ENCODE assay signal across 27 cellular contexts in genomic region chr20:50759678-50760077, GRCh38. TPM values are rescaled to one million over a fixed set of nuclear protein-coding genes. Genes with fewer than 3 reads are reported as not detected.
DNase-seq lines count a peak whose midpoint lies in the region; TF ChIP-seq lines count a peak whose summit lies in the region.
"Had no signal": no experiment of that assay in that cellular context is flagged by ENCODE, and none has a peak within 500 bp of the region (broad histone marks: within the 10 kb centered on the region; RNA-seq: fewer than 3 reads in every experiment).

No MANE protein-coding gene starts in this region.

- no peaks in the 10 kb centered on the region for H3K36me3 Mint-ChIP-seq in activated CD4-positive, alpha-beta T cell treated with anti-CD3 and anti-CD28 coated beads, Interleukin-2, amount 10 ng/mL, durations not matched to agents 24 days and 14 days (ENCODE audit: low read depth)
- no peaks in the 10 kb centered on the region for H3K36me3 Mint-ChIP-seq in activated CD4-positive, alpha-beta T cell treated with anti-CD3 and anti-CD28 coated beads, Interleukin-2, amount 10 ng/mL, durations not matched to agents 7 days and 5 days (ENCODE audit: low read depth)
- no peaks in the 10 kb centered on the region for H3K36me3 Mint-ChIP-seq in progenitor cell of endocrine pancreas (ENCODE audit: insufficient read depth)
- H3K36me3 Mint-ChIP-seq: activated naive CD4-positive, alpha-beta T cell treated with anti-CD3 and anti-CD28 coated beads, Interleukin-2, amount 50 U/mL, for 72 hours; CD4-positive, CD25-positive, alpha-beta regulatory T cell had no signal

- H3K4me1 Mint-ChIP-seq in activated CD4-positive, alpha-beta T cell treated with anti-CD3 and anti-CD28 coated beads, Interleukin-2, amount 10 ng/mL, durations not matched to agents 24 days and 14 days: no peaks in the 10 kb centered on the region
- H3K4me1 Mint-ChIP-seq in activated CD4-positive, alpha-beta T cell treated with anti-CD3 and anti-CD28 coated beads, Interleukin-2, amount 10 ng/mL, durations not matched to agents 7 days and 5 days: no peaks in the 10 kb centered on the region
- H3K4me1 Mint-ChIP-seq in progenitor cell of endocrine pancreas (ENCODE audit: low read depth): peaks cover 25% of the 10 kb centered on the region
- H3K4me1 Mint-ChIP-seq: CD4-positive, CD25-positive, alpha-beta regulatory T cell; stimulated activated naive CD8-positive, alpha-beta T cell treated with anti-CD3 and anti-CD28 coated beads, Interleukin-15, amount 100 ng/mL, for 72 hours; T-helper 17 cell had no signal

- WGBS in smooth muscle cell (ENCODE audit: low lambda C conversion rate): 96% methylated on average over 5 of the region's 5 CpGs

- H3F3A ChIP-seq in smooth muscle cell (ENCODE audit: low read depth): no peaks in the 10 kb centered on the region

- POLR2A ChIA-PET in activated CD4-positive, alpha-beta T cell treated with anti-CD3 and anti-CD28 coated beads, Interleukin-2, amount 10 ng/mL, durations not matched to agents 7 days and 5 days (lab: Charles Lee): no interaction called here

- H3K4me3 Mint-ChIP-seq in activated CD4-positive, alpha-beta T cell treated with anti-CD3 and anti-CD28 coated beads, Interleukin-2, amount 10 ng/mL, durations not matched to agents 24 days and 14 days: no peak overlapping the region
- no peak overlapping the region for H3K4me3 Mint-ChIP-seq in activated CD4-positive, alpha-beta T cell treated with anti-CD3 and anti-CD28 coated beads, Interleukin-2, amount 10 ng/mL, durations not matched to agents 7 days and 5 days
- H3K4me3 Mint-ChIP-seq in progenitor cell of endocrine pancreas (ENCODE audit: low read depth): no peak overlapping the region
- H3K4me3 Mint-ChIP-seq: activated CD8-positive, alpha-beta T cell treated with anti-CD3 and anti-CD28 coated beads for 36 hours; CD4-positive, CD25-positive, alpha-beta regulatory T cell; nephron progenitor cell; stimulated activated naive CD8-positive, alpha-beta T cell treated with anti-CD3 and anti-CD28 coated beads, Interleukin-15, amount 100 ng/mL, for 72 hours; T-helper 17 cell had no signal

- no peak overlapping the region for H3K27ac ChIP-seq in smooth muscle cell (ENCODE audit: low read depth)
- H3K27ac ChIP-seq: dorsolateral prefrontal cortex, gastroesophageal sphincter, spleen had no signal

- H3K27ac Mint-ChIP-seq in activated CD4-positive, alpha-beta T cell treated with anti-CD3 and anti-CD28 coated beads, Interleukin-2, amount 10 ng/mL, durations not matched to agents 24 days and 14 days: peak overlapping the region; percentile 31
- no peak overlapping the region for H3K27ac Mint-ChIP-seq in activated CD4-positive, alpha-beta T cell treated with anti-CD3 and anti-CD28 coated beads, Interleukin-2, amount 10 ng/mL, durations not matched to agents 7 days and 5 days
- peak overlapping the region; percentile 41 for H3K27ac Mint-ChIP-seq in progenitor cell of endocrine pancreas
- H3K27ac Mint-ChIP-seq: activated CD8-positive, alpha-beta T cell treated with anti-CD3 and anti-CD28 coated beads for 36 hours; nephron progenitor cell; stimulated activated naive CD8-positive, alpha-beta T cell treated with anti-CD3 and anti-CD28 coated beads, Interleukin-15, amount 100 ng/mL, for 72 hours; T-helper 17 cell had no signal

- H3K4me2 ChIP-seq in smooth muscle cell: no peak overlapping the region

- CTCF ChIA-PET in activated CD4-positive, alpha-beta T cell treated with anti-CD3 and anti-CD28 coated beads, Interleukin-2, amount 10 ng/mL, durations not matched to agents 7 days and 5 days (lab: Charles Lee): interaction anchor here (1.7 kb wide), 1 partner anchor 10 kb away, joined by 6 read pairs; no protein-coding TSS in a partner anchor

- H3K4me3 ChIP-seq in smooth muscle cell: no peak overlapping the region
- H3K4me3 ChIP-seq: dorsolateral prefrontal cortex, gastroesophageal sphincter, pancreas, spleen had no signal

- no peaks in the 10 kb centered on the region for H4K20me1 ChIP-seq in smooth muscle cell (ENCODE audit: low read depth)

- H2AFZ ChIP-seq in smooth muscle cell (ENCODE audit: low read depth): no peak overlapping the region

- no peak overlapping the region for H3K9ac ChIP-seq in smooth muscle cell (ENCODE audit: low read depth)

- no peaks in the 10 kb centered on the region for H3K36me3 ChIP-seq in smooth muscle cell (ENCODE audit: low read depth)
- H3K36me3 ChIP-seq: gastroesophageal sphincter, pancreas, spleen had no signal

- no peaks in the 10 kb centered on the region for H3K79me2 ChIP-seq in smooth muscle cell (ENCODE audit: low read depth)

- H3K9me3 ChIP-seq in smooth muscle cell (replicated peaks; ENCODE audit: low read depth): no peaks in the 10 kb centered on the region
- H3K9me3 ChIP-seq: gastroesophageal sphincter, pancreas, spleen had no signal

- H3K9me3 Mint-ChIP-seq in activated CD4-positive, alpha-beta T cell treated with anti-CD3 and anti-CD28 coated beads, Interleukin-2, amount 10 ng/mL, durations not matched to agents 24 days and 14 days: no peaks in the 10 kb centered on the region
- no peaks in the 10 kb centered on the region for H3K9me3 Mint-ChIP-seq in activated CD4-positive, alpha-beta T cell treated with anti-CD3 and anti-CD28 coated beads, Interleukin-2, amount 10 ng/mL, durations not matched to agents 7 days and 5 days
- H3K9me3 Mint-ChIP-seq in progenitor cell of endocrine pancreas (ENCODE audit: low read depth): no peaks in the 10 kb centered on the region
- H3K9me3 Mint-ChIP-seq: activated CD8-positive, alpha-beta T cell treated with anti-CD3 and anti-CD28 coated beads for 36 hours; activated naive CD4-positive, alpha-beta T cell treated with anti-CD3 and anti-CD28 coated beads, Interleukin-2, amount 50 U/mL, for 72 hours; CD4-positive, CD25-positive, alpha-beta regulatory T cell; nephron progenitor cell; stimulated activated naive CD8-positive, alpha-beta T cell treated with anti-CD3 and anti-CD28 coated beads, Interleukin-15, amount 100 ng/mL, for 72 hours had no signal

- no peak for TF ChIP-seq CTCF in progenitor cell of endocrine pancreas (IDR thresholded peaks at IDR 0.05; ENCODE audit: unreplicated experiment)
- no peak for TF ChIP-seq CTCF in smooth muscle cell (IDR thresholded peaks at IDR 0.05; ENCODE audit: borderline replicate concordance, insufficient read depth, poor library complexity, severe bottlenecking)

- H3K4me1 ChIP-seq in smooth muscle cell (ENCODE audit: low read depth): peaks cover 8% of the 10 kb centered on the region
- H3K4me1 ChIP-seq: spleen had no signal

- H3K27me3 Mint-ChIP-seq in activated CD4-positive, alpha-beta T cell treated with anti-CD3 and anti-CD28 coated beads, Interleukin-2, amount 10 ng/mL, durations not matched to agents 24 days and 14 days: peaks cover 3% of the 10 kb centered on the region
- peaks cover 2% of the 10 kb centered on the region for H3K27me3 Mint-ChIP-seq in activated CD4-positive, alpha-beta T cell treated with anti-CD3 and anti-CD28 coated beads, Interleukin-2, amount 10 ng/mL, durations not matched to agents 7 days and 5 days
- no peaks in the 10 kb centered on the region for H3K27me3 Mint-ChIP-seq in progenitor cell of endocrine pancreas
- H3K27me3 Mint-ChIP-seq: activated CD8-positive, alpha-beta T cell treated with anti-CD3 and anti-CD28 coated beads for 36 hours; stimulated activated naive CD8-positive, alpha-beta T cell treated with anti-CD3 and anti-CD28 coated beads, Interleukin-15, amount 100 ng/mL, for 72 hours; T-helper 17 cell had no signal

- no peaks in the 10 kb centered on the region for H3K27me3 ChIP-seq in smooth muscle cell (ENCODE audit: low read depth)
- H3K27me3 ChIP-seq: dorsolateral prefrontal cortex, gastroesophageal sphincter, pancreas had no signal

- intact Hi-C loops in activated CD4-positive, alpha-beta T cell treated with anti-CD3 and anti-CD28 coated beads, Interleukin-2, amount 10 ng/mL, durations not matched to agents 24 days and 14 days (cut with micrococcal nuclease): no loop called here

- DNase-seq in activated CD4-positive, alpha-beta T cell treated with anti-CD3 and anti-CD28 coated beads, Interleukin-2, amount 10 ng/mL, durations not matched to agents 24 days and 14 days: no peak
- no peak for DNase-seq in activated CD4-positive, alpha-beta T cell treated with anti-CD3 and anti-CD28 coated beads, Interleukin-2, amount 10 ng/mL, durations not matched to agents 7 days and 5 days
- DNase-seq in NOMO-1 treated with DMSO at 0.1 percent for 48 hours (lab: John Stamatoyannopoulos, UW; ENCODE audit: unreplicated experiment) (peak; percentile 49), ecto neural progenitor cell (ENCODE audit: low spot score) (peak; percentile 23), progenitor cell of endocrine pancreas (ENCODE audit: low spot score, unreplicated experiment) (no peak), middle frontal gyrus (ENCODE audit: extremely low spot score, low spot score) (no peak), smooth muscle cell (lab: John Stamatoyannopoulos, UW; ENCODE audit: unreplicated experiment) (no peak), UCSD-AML1 (lab: John Stamatoyannopoulos, UW; ENCODE audit: unreplicated experiment) (no peak)
- DNase-seq: activated CD4-positive, alpha-beta T cell treated with anti-CD3 and anti-CD28 coated beads for 1 hour; activated CD8-positive, alpha-beta T cell treated with anti-CD3 and anti-CD28 coated beads for 36 hours; AML-193; CD4-positive, CD25-positive, alpha-beta regulatory T cell; dorsolateral prefrontal cortex; left cardiac atrium; NCI-H1092 treated with DMSO at 0.1 percent for 48 hours; NCI-H1694 treated with DMSO at 0.1 percent for 48 hours; NCI-H2171 treated with DMSO at 0.1 percent for 48 hours; NCI-H510A treated with DMSO at 0.1 percent for 48 hours; nephron progenitor cell; pancreas; right cardiac atrium; spleen; stimulated activated naive CD8-positive, alpha-beta T cell treated with anti-CD3 and anti-CD28 coated beads, Interleukin-15, amount 100 ng/mL, for 72 hours; T-helper 17 cell had no signal

RNA-seq across cellular contexts. Expression of gene PARD6B, which starts 28.3 kb away (rescaled TPM):
- 6.0 and 7.0 TPM in 2 replicates for total RNA-seq in activated CD4-positive, alpha-beta T cell treated with anti-CD3 and anti-CD28 coated beads, Interleukin-2, amount 10 ng/mL, durations not matched to agents 24 days and 14 days
- 1 to 10 TPM; 4.2 to 4.4 TPM for total RNA-seq in activated CD4-positive, alpha-beta T cell treated with anti-CD3 and anti-CD28 coated beads, Interleukin-2, amount 10 ng/mL, durations not matched to agents 7 days and 5 days
- total RNA-seq in progenitor cell of endocrine pancreas (29.7 and 32.9 TPM in 2 replicates), smooth muscle cell (4.6 and 6.5 TPM in 2 replicates)
- 0.26 and 1.7 TPM in 2 replicates for polyA plus RNA-seq in smooth muscle cell
- total RNA-seq: endothelial cell of umbilical vein had no signal

RNA-seq across cellular contexts. Expression of gene BCAS4, which starts 35.2 kb away (rescaled TPM):
- 7.2 and 8.4 TPM in 2 replicates for total RNA-seq in activated CD4-positive, alpha-beta T cell treated with anti-CD3 and anti-CD28 coated beads, Interleukin-2, amount 10 ng/mL, durations not matched to agents 24 days and 14 days
- 10 to 100 TPM in 1 of 2 experiments, 1 to 10 TPM in 1; 7.4 to 10.6 TPM for total RNA-seq in activated CD4-positive, alpha-beta T cell treated with anti-CD3 and anti-CD28 coated beads, Interleukin-2, amount 10 ng/mL, durations not matched to agents 7 days and 5 days
- total RNA-seq in progenitor cell of endocrine pancreas: 8.5 and 8.9 TPM in 2 replicates
- total RNA-seq in smooth muscle cell: 1.1 and 5.3 TPM in 2 replicates
- 13.1 and 14.1 TPM in 2 replicates for polyA plus RNA-seq in smooth muscle cell

Comparison
In these comparisons a context has a peak if more than half of its experiments do, and no peak if none do; other contexts are left out.
1. DNase-seq: peak in NOMO-1 treated with DMSO at 0.1 percent for 48 hours (single experiment) and ecto neural progenitor cell (single experiment); none in activated CD4-positive, alpha-beta T cell treated with anti-CD3 and anti-CD28 coated beads, Interleukin-2, amount 10 ng/mL, durations not matched to agents 24 days and 14 days (single experiment), activated CD4-positive, alpha-beta T cell treated with anti-CD3 and anti-CD28 coated beads, Interleukin-2, amount 10 ng/mL, durations not matched to agents 7 days and 5 days (single experiment), progenitor cell of endocrine pancreas (single experiment), middle frontal gyrus (single experiment), smooth muscle cell (single experiment) and UCSD-AML1 (single experiment).